ENCODE assay signal across 8 cellular contexts in the genomic region with DNA sequence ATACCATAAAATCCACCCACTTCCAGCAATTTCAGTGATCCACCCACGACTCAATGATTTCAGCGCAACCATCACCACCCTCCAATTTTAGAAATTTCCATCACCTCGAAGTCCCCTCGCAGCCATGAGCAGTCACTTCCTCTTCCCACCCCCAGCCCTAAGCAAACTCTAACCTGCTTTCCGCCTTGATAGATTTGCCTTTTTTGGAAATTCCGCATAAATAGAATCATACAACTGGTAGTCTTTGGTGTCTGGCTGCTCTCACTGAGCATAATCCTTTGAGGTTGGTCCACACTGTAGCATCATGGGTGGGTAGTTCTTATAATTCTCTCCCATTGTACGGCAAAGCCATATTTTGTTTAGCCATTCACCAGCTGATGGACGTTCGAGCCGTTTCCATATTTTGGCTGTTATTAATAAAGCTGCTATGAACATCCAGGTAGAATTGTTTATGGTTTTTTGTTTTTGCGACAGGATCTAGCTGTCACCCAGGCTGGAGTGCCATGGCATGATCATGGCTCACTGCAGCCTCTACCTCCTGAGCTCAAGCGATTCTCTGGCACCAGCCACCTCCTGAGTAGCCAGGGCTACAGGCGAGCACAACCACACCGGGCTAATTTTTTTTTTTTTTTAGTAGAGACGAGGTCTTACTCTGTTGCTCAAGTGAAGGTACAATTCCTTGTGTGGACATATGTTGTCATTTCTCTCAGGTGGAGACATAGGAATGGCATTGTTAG.
DNase-seq lines count a peak whose midpoint lies in the region; ATAC-seq and FAIRE-seq lines count a peak whose summit lies in the region.

No MANE protein-coding gene starts in this region.

- no peak overlapping the region for H3K4me3 Mint-ChIP-seq in activated naive CD4-positive, alpha-beta T cell treated with anti-CD3 and anti-CD28 coated beads, Interleukin-2, amount 10 ng/mL, durations not matched to agents 7 days and 5 days

- peaks cover 8% of the 10 kb centered on the region for H3K9me3 Mint-ChIP-seq in activated naive CD4-positive, alpha-beta T cell treated with anti-CD3 and anti-CD28 coated beads, Interleukin-2, amount 10 ng/mL, durations not matched to agents 7 days and 5 days

- CTCF ChIA-PET in activated naive CD4-positive, alpha-beta T cell treated with anti-CD3 and anti-CD28 coated beads, Interleukin-2, amount 10 ng/mL, durations not matched to agents 7 days and 5 days (lab: Charles Lee) = interaction anchor here (0.6 to 1.2 kb wide), 2 partner anchors 45 to 165 kb away, joined by 3 to 5 read pairs; no protein-coding TSS in a partner anchor

- H3K4me1 Mint-ChIP-seq in activated naive CD4-positive, alpha-beta T cell treated with anti-CD3 and anti-CD28 coated beads, Interleukin-2, amount 10 ng/mL, durations not matched to agents 7 days and 5 days = peaks cover 12% of the 10 kb centered on the region

- peaks cover 4% of the 10 kb centered on the region for H3K27me3 Mint-ChIP-seq in activated naive CD4-positive, alpha-beta T cell treated with anti-CD3 and anti-CD28 coated beads, Interleukin-2, amount 10 ng/mL, durations not matched to agents 7 days and 5 days

- no peak for ATAC-seq in GM19351 (IDR thresholded peaks at IDR 0.05; ENCODE audit: unreplicated experiment)

- peak overlapping the region; percentile 17 for H3K27ac Mint-ChIP-seq in activated naive CD4-positive, alpha-beta T cell treated with anti-CD3 and anti-CD28 coated beads, Interleukin-2, amount 10 ng/mL, durations not matched to agents 7 days and 5 days

- DNase-seq in GM18507 (ENCODE audit: extremely low spot score, insufficient read length, low read depth) (no peak), RPMI8226 (peak; percentile 55), NCI-H1048 (lab: John Stamatoyannopoulos, UW) (no peak), NCI-H1092 (lab: John Stamatoyannopoulos, UW) (no peak), GF-D8 (lab: John Stamatoyannopoulos, UW) (no peak)
- peak; percentile 55 for DNase-seq in activated naive CD4-positive, alpha-beta T cell treated with anti-CD3 and anti-CD28 coated beads, Interleukin-2, amount 10 ng/mL, durations not matched to agents 7 days and 5 days
- peak in 2 of 3 donors; percentile 63 to 65 for DNase-seq in stimulated activated CD4-positive, alpha-beta T cell treated with anti-CD3 and anti-CD28 coated beads, TNF-alpha, amount 100 ng/mL, for 48 hours (ENCODE audit: low read depth in 3 of 3)

- peaks cover 8% of the 10 kb centered on the region for H3K36me3 Mint-ChIP-seq in activated naive CD4-positive, alpha-beta T cell treated with anti-CD3 and anti-CD28 coated beads, Interleukin-2, amount 10 ng/mL, durations not matched to agents 7 days and 5 days

- peak; percentile 85 for FAIRE-seq in GM18507 (lab: Jason Lieb, UNC)

Comparison
In these comparisons a context has a peak if more than half of its experiments do, and no peak if none do; other contexts are left out.
1. DNase-seq: peak in RPMI8226 (single experiment), activated naive CD4-positive, alpha-beta T cell treated with anti-CD3 and anti-CD28 coated beads, Interleukin-2, amount 10 ng/mL, durations not matched to agents 7 days and 5 days (single experiment) and stimulated activated CD4-positive, alpha-beta T cell treated with anti-CD3 and anti-CD28 coated beads, TNF-alpha, amount 100 ng/mL, for 48 hours (2 of 3); none in GM18507 (single experiment), NCI-H1048 (single experiment), NCI-H1092 (single experiment) and GF-D8 (single experiment).